ENCODE assay signal across 25 cellular contexts in the genomic region with DNA sequence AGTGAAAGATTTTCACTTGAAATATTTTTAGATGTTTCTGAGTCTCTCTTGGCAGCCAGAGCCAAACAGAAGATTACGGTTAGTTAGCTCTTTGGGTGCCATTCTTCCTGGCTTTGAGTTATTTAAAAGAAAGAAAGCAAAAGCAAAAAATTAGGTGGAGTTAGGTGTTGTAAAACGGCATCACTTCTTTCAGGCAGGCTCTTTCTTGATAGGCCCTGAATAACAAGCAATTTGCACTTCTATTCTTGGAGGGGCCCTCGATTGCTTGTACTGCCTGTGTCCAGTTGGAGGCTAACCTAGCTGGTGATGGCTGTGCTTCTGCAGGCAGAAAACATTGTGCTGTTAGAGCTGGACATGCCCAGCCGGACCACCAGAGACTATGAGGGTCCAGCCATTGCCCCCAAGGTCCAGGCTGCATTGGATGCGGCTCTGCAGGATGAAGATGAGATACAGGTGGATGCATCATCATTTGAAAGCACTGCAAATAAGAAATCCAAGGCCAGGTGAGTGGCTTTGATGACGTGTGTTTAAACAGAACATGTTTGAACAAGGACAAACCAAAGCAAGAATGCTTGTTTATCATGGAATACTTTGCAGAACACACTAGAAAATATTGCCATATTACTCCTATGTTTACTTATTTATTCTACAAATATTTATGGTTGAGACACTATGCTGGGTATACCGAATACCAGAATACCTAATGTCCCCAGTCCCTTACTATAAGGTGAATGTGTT. TPM values are rescaled to one million over a fixed set of nuclear protein-coding genes. Genes with fewer than 3 reads are reported as not detected.
DNase-seq lines count a peak whose midpoint lies in the region; ATAC-seq and TF ChIP-seq lines count a peak whose summit lies in the region.
"Had no signal": no experiment of that assay in that cellular context is flagged by ENCODE, and none has a peak within 500 bp of the region (broad histone marks: within the 10 kb centered on the region; RNA-seq: fewer than 3 reads in every experiment).

No MANE protein-coding gene starts in this region.

- TF ChIP-seq EP300 in ovary (IDR thresholded peaks at IDR 0.05) = no peak

- no peak for TF ChIP-seq POLR2A in ovary (IDR thresholded peaks at IDR 0.05)

- H3K27ac ChIP-seq in VCaP (peak overlapping the region; percentile 72), liver (ENCODE audit: low read depth in 1 of 2, low read length in 2 of 2) (no peak overlapping the region), ovary (no peak overlapping the region)
- H3K27ac ChIP-seq: gastroesophageal sphincter, SK-N-MC, thoracic aorta had no signal

- no peak overlapping the region for H3K4me3 ChIP-seq in liver (ENCODE audit: low read depth in 1 of 3, low read length in 3 of 3)
- no peak overlapping the region for H3K4me3 ChIP-seq in ovary
- H3K4me3 ChIP-seq: gastroesophageal sphincter, HAP-1, SK-N-MC, thoracic aorta had no signal

- H3K4me1 ChIP-seq in liver (ENCODE audit: control insufficient read depth in 4 of 4, insufficient read depth in 4 of 4, low read length in 3 of 4) (peaks cover 0 to 18% (median 5%) of the 10 kb centered on the region in 4 donors), ovary (ENCODE audit: insufficient read depth) (peaks cover 7% of the 10 kb centered on the region)
- H3K4me1 ChIP-seq: gastroesophageal sphincter, HAP-1 had no signal

- TF ChIP-seq CTCF in VCaP (conservative IDR thresholded peaks at IDR 0.05) = no peak
- no peak for TF ChIP-seq CTCF in liver (IDR thresholded peaks at IDR 0.05; ENCODE audit: low read depth, low read length, missing input control)
- no peak for TF ChIP-seq CTCF in ovary (IDR thresholded peaks at IDR 0.05)

- WGBS in liver = 68% methylated on average over 7 of the region's 7 CpGs
- 85 to 92% (median 88%) methylated on average over 7 of the region's 7 CpGs for WGBS in ovary, 3 donors

- no peaks in the 10 kb centered on the region for H3K27me3 ChIP-seq in liver (ENCODE audit: control insufficient read depth in 4 of 4, insufficient read depth in 4 of 4, low read length in 3 of 4)
- H3K27me3 ChIP-seq in ovary = no peaks in the 10 kb centered on the region
- H3K27me3 ChIP-seq: gastroesophageal sphincter had no signal

- H3K9me3 ChIP-seq in liver (ENCODE audit: control insufficient read depth in 4 of 4, low read length in 3 of 4) (no peaks in the 10 kb centered on the region), ovary (no peaks in the 10 kb centered on the region)
- H3K9me3 ChIP-seq: gastroesophageal sphincter, HAP-1, thoracic aorta had no signal

- H3K36me3 ChIP-seq in liver (ENCODE audit: control insufficient read depth in 4 of 4, insufficient read depth in 3 of 4, low read depth in 1 of 4, low read length in 3 of 4) (peaks cover 2 to 14% (median 11%) of the 10 kb centered on the region in 4 donors), ovary (no peaks in the 10 kb centered on the region)

- H3K9ac ChIP-seq in liver (ENCODE audit: low read depth in 1 of 2, low read length in 2 of 2) = no peak overlapping the region

- no peak for ATAC-seq in GM19467 (IDR thresholded peaks at IDR 0.05; ENCODE audit: unreplicated experiment)
- ATAC-seq: activated CD8-positive, alpha-beta T cell treated with anti-CD3 and anti-CD28 coated beads for 36 hours; gastroesophageal sphincter; left colon had no signal

- no peak for TF ChIP-seq RAD21 in liver (IDR thresholded peaks at IDR 0.05)

- intact Hi-C loops in ovary (cut with DNase I) = no loop called here

- DNase-seq in NCI-H748 (lab: John Stamatoyannopoulos, UW; ENCODE audit: unreplicated experiment) (peak; percentile 19), NCI-H748 treated with DMSO at 0.1 percent for 48 hours (lab: John Stamatoyannopoulos, UW) (no peak), NCI-H146 (lab: John Stamatoyannopoulos, UW) (peak; percentile 83), NCI-H345 treated with DMSO at 0.1 percent for 48 hours (lab: John Stamatoyannopoulos, UW; ENCODE audit: unreplicated experiment) (no peak), ovary (no peak)
- DNase-seq: activated CD4-positive, alpha-beta T cell treated with anti-CD3 and anti-CD28 coated beads for 1 hour; activated CD8-positive, alpha-beta T cell treated with anti-CD3 and anti-CD28 coated beads for 36 hours; activated effector memory CD4-positive, alpha-beta T cell treated with Interleukin-2 at 50 U/mL for 16 hours; CD4-positive, CD25-positive, alpha-beta regulatory T cell; endodermal cell; GDM1; hippocampal formation; left colon; mesendoderm; NCI-H1105 treated with DMSO at 0.1 percent for 48 hours; NCI-H2107; NCI-H524 treated with DMSO at 0.1 percent for 48 hours; stimulated activated naive CD4-positive, alpha-beta T cell had no signal

TF ChIP-seq in liver, 16 proteins besides CTCF, POLR2A, EP300 and RAD21:
- TF ChIP-seq EGR1 (IDR thresholded peaks at IDR 0.05; ENCODE audit: low read depth in 2 of 2) (no peak), FOXA2 (IDR thresholded peaks at IDR 0.05) (peak; percentile 45), HNF4A (conservative IDR thresholded peaks at IDR 0.05) (peak in 1 of 2 donors; percentile 28), YY1 (IDR thresholded peaks at IDR 0.05) (peak; percentile 21), SP1 (IDR thresholded peaks at IDR 0.05) (peak; percentile 7), HNF4G (IDR thresholded peaks at IDR 0.05) (no peak), RXRA (IDR thresholded peaks at IDR 0.05) (peak in 1 of 2 donors; percentile 28), TAF1 (conservative IDR thresholded peaks at IDR 0.05) (no peak), JUND (IDR thresholded peaks at IDR 0.05) (no peak)
- TF ChIP-seq, protein P1, sequence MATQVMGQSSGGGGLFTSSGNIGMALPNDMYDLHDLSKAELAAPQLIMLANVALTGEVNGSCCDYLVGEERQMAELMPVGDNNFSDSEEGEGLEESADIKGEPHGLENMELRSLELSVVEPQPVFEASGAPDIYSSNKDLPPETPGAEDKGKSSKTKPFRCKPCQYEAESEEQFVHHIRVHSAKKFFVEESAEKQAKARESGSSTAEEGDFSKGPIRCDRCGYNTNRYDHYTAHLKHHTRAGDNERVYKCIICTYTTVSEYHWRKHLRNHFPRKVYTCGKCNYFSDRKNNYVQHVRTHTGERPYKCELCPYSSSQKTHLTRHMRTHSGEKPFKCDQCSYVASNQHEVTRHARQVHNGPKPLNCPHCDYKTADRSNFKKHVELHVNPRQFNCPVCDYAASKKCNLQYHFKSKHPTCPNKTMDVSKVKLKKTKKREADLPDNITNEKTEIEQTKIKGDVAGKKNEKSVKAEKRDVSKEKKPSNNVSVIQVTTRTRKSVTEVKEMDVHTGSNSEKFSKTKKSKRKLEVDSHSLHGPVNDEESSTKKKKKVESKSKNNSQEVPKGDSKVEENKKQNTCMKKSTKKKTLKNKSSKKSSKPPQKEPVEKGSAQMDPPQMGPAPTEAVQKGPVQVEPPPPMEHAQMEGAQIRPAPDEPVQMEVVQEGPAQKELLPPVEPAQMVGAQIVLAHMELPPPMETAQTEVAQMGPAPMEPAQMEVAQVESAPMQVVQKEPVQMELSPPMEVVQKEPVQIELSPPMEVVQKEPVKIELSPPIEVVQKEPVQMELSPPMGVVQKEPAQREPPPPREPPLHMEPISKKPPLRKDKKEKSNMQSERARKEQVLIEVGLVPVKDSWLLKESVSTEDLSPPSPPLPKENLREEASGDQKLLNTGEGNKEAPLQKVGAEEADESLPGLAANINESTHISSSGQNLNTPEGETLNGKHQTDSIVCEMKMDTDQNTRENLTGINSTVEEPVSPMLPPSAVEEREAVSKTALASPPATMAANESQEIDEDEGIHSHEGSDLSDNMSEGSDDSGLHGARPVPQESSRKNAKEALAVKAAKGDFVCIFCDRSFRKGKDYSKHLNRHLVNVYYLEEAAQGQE (IDR thresholded peaks at IDR 0.05) = no peak

RNA-seq across cellular contexts. Expression of gene ASXL1, which starts 28.1 kb away (rescaled TPM):
- 10 to 100 TPM; 31.2 to 61.3 TPM for total RNA-seq in liver
- 10 to 100 TPM; 13.4 to 17.8 TPM for polyA plus RNA-seq in liver
- total RNA-seq in ovary = 10 to 100 TPM; 52.6 to 85.1 (median 71.2) TPM
- 10 to 100 TPM; 31.6 to 49.7 TPM for polyA plus RNA-seq in ovary

RNA-seq across cellular contexts. Expression of gene KIF3B, which starts 52.5 kb away (rescaled TPM):
- total RNA-seq in liver (10 to 100 TPM in 1 of 2 donors, 1 to 10 TPM in 1; 8.3 to 24.2 TPM), ovary (10 to 100 TPM; 13.8 to 28.5 (median 23.7) TPM)
- polyA plus RNA-seq in liver (10 to 100 TPM in 1 of 2 donors, 1 to 10 TPM in 1; 8.6 to 17.2 TPM), ovary (10 to 100 TPM; 10.6 to 29.8 TPM)

Comparison
In these comparisons a context has a peak if more than half of its experiments do, and no peak if none do; other contexts are left out.
1. DNase-seq: peak in NCI-H748 (single experiment) and NCI-H146 (single experiment); none in NCI-H748 treated with DMSO at 0.1 percent for 48 hours (single experiment), NCI-H345 treated with DMSO at 0.1 percent for 48 hours (single experiment) and ovary (0 of 5).